ENCODE assay signal across 9 cellular contexts in the genomic region with DNA sequence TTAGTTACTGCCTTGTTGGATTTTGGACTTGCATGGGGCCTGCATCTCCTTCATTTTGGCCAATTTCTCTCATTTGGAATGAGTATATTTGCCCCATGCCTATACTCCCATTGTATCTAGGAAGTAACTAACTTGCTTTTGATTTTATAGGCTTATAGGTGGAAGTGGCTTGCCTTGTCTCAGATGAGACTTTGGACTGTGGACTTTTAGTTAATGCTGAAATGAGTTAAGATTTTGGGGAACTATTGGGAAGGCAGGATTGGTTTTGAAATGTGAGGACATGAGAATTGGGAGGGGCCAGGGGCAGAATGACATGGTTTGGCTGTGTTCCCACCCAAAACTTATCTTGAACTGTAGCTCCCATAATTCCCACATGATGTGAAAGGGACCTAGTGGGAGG.
"Had no signal": no experiment of that assay in that cellular context is flagged by ENCODE, and none has a peak within 500 bp of the region (broad histone marks: within the 10 kb centered on the region; RNA-seq: fewer than 3 reads in every experiment).

No MANE protein-coding gene starts in this region.

- H3K9me3 ChIP-seq: HAP-1 had no signal

- H3K27ac ChIP-seq: GM23248 had no signal

- H3K36me3 ChIP-seq: HAP-1 had no signal

- DNase-seq: GM23248, GOT3, H7, H9, HCEC 1CT, HFFc6 had no signal

- ATAC-seq: GM23338, HCT116 had no signal

- H3K4me1 ChIP-seq: HAP-1 had no signal

- H3K9ac ChIP-seq: GM23248 had no signal

- H3K4me3 ChIP-seq: GM23248, GM23338, HAP-1 had no signal
